In the genomic region with DNA sequence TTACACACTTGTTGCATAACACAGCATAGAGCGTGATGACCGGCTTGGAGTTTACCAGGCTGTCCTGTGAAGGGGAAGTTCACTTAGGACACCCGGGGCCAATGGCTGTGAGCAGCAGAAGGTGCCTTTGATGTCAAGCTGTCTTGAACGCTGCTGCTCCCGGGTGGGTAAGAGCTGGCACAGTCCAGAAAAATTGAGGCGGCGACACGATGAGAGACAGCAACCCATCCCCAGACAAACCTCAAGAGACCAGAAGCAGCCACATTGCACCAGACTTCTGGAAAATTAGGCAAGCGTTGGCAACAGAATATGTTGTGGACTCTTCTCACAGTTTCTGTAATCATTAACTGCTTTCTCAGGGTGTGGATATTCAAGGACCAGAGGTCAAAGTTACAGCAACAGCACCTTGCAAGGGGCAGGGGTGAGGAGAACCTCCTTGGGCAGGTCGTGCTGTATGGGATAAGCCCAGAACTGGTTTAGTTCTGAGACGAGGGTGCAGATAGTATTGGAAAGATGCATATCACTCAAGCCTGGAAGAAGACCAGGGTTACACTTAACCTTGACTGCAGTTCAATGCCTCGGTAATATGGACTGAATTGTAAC, we compare ENCODE assay signal across 18 cellular contexts. TPM values are rescaled to one million over a fixed set of nuclear protein-coding genes. Genes with fewer than 3 reads are reported as not detected.
DNase-seq lines count a peak whose midpoint lies in the region; ATAC-seq, FAIRE-seq and TF ChIP-seq lines count a peak whose summit lies in the region.
"Had no signal": no experiment of that assay in that cellular context is flagged by ENCODE, and none has a peak within 500 bp of the region (broad histone marks: within the 10 kb centered on the region; RNA-seq: fewer than 3 reads in every experiment).

No MANE protein-coding gene starts in this region.

- TF ChIP-seq EP300 in K562 (IDR thresholded peaks at IDR 0.05; ENCODE audit: low read length) (no peak), suprapubic skin (IDR thresholded peaks at IDR 0.05) (no peak)

- POLR2A ChIA-PET in K562 (lab: Yijun Ruan, JAX): interaction anchor here (0.7 kb wide), 1 partner anchor 62 kb away, joined by 4 read pairs; no protein-coding TSS in a partner anchor
- POLR2A ChIA-PET in activated CD4-positive, alpha-beta T cell treated with anti-CD3 and anti-CD28 coated beads for 36 hours (lab: Charles Lee): interaction anchor here (0.7 kb wide), 1 partner anchor 21 kb away, joined by 4 read pairs; no protein-coding TSS in a partner anchor

- H3K27ac Mint-ChIP-seq in activated T-cell treated with anti-CD3 and anti-CD28 coated beads, Interleukin-2, amount 50 U/mL, for 24 hours: no peak overlapping the region
- no peak overlapping the region for H3K27ac Mint-ChIP-seq in activated CD4-positive, alpha-beta T cell treated with anti-CD3 and anti-CD28 coated beads for 36 hours
- H3K27ac Mint-ChIP-seq: activated CD4-positive, alpha-beta memory T cell treated with anti-CD3 and anti-CD28 coated beads for 36 hours; activated naive CD4-positive, alpha-beta T cell treated with anti-CD3 and anti-CD28 coated beads, Interleukin-2, amount 50 U/mL, for 24 hours; T-cell had no signal

- H3K9me3 ChIP-seq in K562 (replicated peaks; ENCODE audit: control insufficient read depth, insufficient read depth, low read depth, low read length): no peaks in the 10 kb centered on the region
- H3K9me3 ChIP-seq in left lung: peaks cover 0 to 5% of the 10 kb centered on the region in 2 donors
- H3K9me3 ChIP-seq in suprapubic skin: peaks cover 4% of the 10 kb centered on the region

- no peak overlapping the region for H3K27ac ChIP-seq in K562 (ENCODE audit: extremely low read depth, low read depth, low read length)
- peak overlapping the region in 1 of 2 donors; percentile 91 for H3K27ac ChIP-seq in left lung
- H3K27ac ChIP-seq in suprapubic skin: no peak overlapping the region

- no peak overlapping the region for H3K9ac ChIP-seq in K562 (ENCODE audit: insufficient read depth in 1 of 2, low read depth in 2 of 2, low read length in 2 of 2)

- no TSS peak for BruUV-seq in K562 (replicated peaks; lab: Mats Ljungman, UMichigan)

- no peaks in the 10 kb centered on the region for H3K36me3 ChIP-seq in K562 (ENCODE audit: control insufficient read depth, insufficient read depth, low read length)
- H3K36me3 ChIP-seq in left lung: no peaks in the 10 kb centered on the region
- no peaks in the 10 kb centered on the region for H3K36me3 ChIP-seq in suprapubic skin

- no peak overlapping the region for H3K4me3 ChIP-seq in K562
- no peak overlapping the region for H3K4me3 ChIP-seq in left lung
- no peak overlapping the region for H3K4me3 ChIP-seq in suprapubic skin

- DNase-seq in Kasumi-1 (lab: John Stamatoyannopoulos, UW) (peak; percentile 37 to 55), K562 (ENCODE audit: extremely low read depth in 1 of 4, low spot score in 3 of 4) (no peak), left lung (peak; percentile 79 to 84), suprapubic skin (ENCODE audit: low spot score in 2 of 2) (peak; percentile 84 to 88)
- DNase-seq in stimulated activated CD4-positive, alpha-beta T cell treated with anti-CD3 and anti-CD28 coated beads, Interleukin-4, amount 100 ng/mL, for 1 hour: no peak
- no peak for DNase-seq in activated T-cell treated with anti-CD3 and anti-CD28 coated beads, Interleukin-2, amount 50 U/mL, for 24 hours
- no peak for DNase-seq in activated CD4-positive, alpha-beta T cell treated with anti-CD3 and anti-CD28 coated beads for 36 hours
- DNase-seq: activated CD4-positive, alpha-beta memory T cell treated with anti-CD3 and anti-CD28 coated beads for 36 hours; COR-L47; cortex of kidney; NCI-H1436; stimulated activated CD4-positive, alpha-beta T cell treated with anti-CD3 and anti-CD28 coated beads, Interleukin-2, amount 100 ng/mL, for 48 hours; stimulated activated naive CD8-positive, alpha-beta T cell treated with anti-CD3 and anti-CD28 coated beads, Interleukin-15, Interleukin-2, amounts not matched to agents 100 U/mL and 50 U/mL, for 24 hours had no signal

- no peaks in the 10 kb centered on the region for H4K20me1 ChIP-seq in K562 (replicated peaks; ENCODE audit: control insufficient read depth, insufficient read depth, low read length)

- TF ChIP-seq CTCF in K562 (IDR thresholded peaks at IDR 0.05 in 2 of 3, conservative IDR thresholded peaks at IDR 0.05 in 1 of 3; ENCODE audit: insufficient read depth in 2 of 3, low read depth in 1 of 3, low read length in 3 of 3) (no peak), left lung (IDR thresholded peaks at IDR 0.05) (no peak), suprapubic skin (IDR thresholded peaks at IDR 0.05) (no peak)

- H3K4me2 ChIP-seq in K562 (ENCODE audit: insufficient read depth, low read length): no peak overlapping the region

- H3K4me1 Mint-ChIP-seq in activated T-cell treated with anti-CD3 and anti-CD28 coated beads, Interleukin-2, amount 50 U/mL, for 24 hours (ENCODE audit: low read depth): peaks cover 7% of the 10 kb centered on the region
- peaks cover 3% of the 10 kb centered on the region for H3K4me1 Mint-ChIP-seq in activated CD4-positive, alpha-beta T cell treated with anti-CD3 and anti-CD28 coated beads for 36 hours

- in situ Hi-C loops in K562 (cut with MboI): loop anchor here (5.0 kb wide), 1 partner anchor 437 kb away; no protein-coding TSS in a partner anchor

- under 1% methylated on average over 12 of the region's 12 CpGs for WGBS in K562 (ENCODE audit: insufficient coverage, low coverage, missing lambda C conversion rate)
- WGBS in suprapubic skin: 51% methylated on average over 12 of the region's 12 CpGs

- peaks cover 3% of the 10 kb centered on the region for H3K9me3 Mint-ChIP-seq in activated T-cell treated with anti-CD3 and anti-CD28 coated beads, Interleukin-2, amount 50 U/mL, for 24 hours
- H3K9me3 Mint-ChIP-seq in activated CD4-positive, alpha-beta T cell treated with anti-CD3 and anti-CD28 coated beads for 36 hours (ENCODE audit: low read depth): peaks cover 6% of the 10 kb centered on the region
- H3K9me3 Mint-ChIP-seq: activated naive CD4-positive, alpha-beta T cell treated with anti-CD3 and anti-CD28 coated beads, Interleukin-2, amount 50 U/mL, for 24 hours; T-cell had no signal

- no peaks in the 10 kb centered on the region for H3K36me3 Mint-ChIP-seq in activated T-cell treated with anti-CD3 and anti-CD28 coated beads, Interleukin-2, amount 50 U/mL, for 24 hours (ENCODE audit: low read depth)
- H3K36me3 Mint-ChIP-seq in activated CD4-positive, alpha-beta T cell treated with anti-CD3 and anti-CD28 coated beads for 36 hours (ENCODE audit: low read depth): no peaks in the 10 kb centered on the region
- H3K36me3 Mint-ChIP-seq: activated CD4-positive, alpha-beta memory T cell treated with anti-CD3 and anti-CD28 coated beads for 36 hours; activated naive CD4-positive, alpha-beta T cell treated with anti-CD3 and anti-CD28 coated beads, Interleukin-2, amount 50 U/mL, for 24 hours; T-cell had no signal

- TF ChIP-seq POLR2A in K562 (conservative IDR thresholded peaks at IDR 0.05) (no peak), suprapubic skin (IDR thresholded peaks at IDR 0.05) (no peak)

- peak; percentile 15 for FAIRE-seq in K562 (lab: Jason Lieb, UNC)

- no peak for TF ChIP-seq RAD21 in K562 (CRISPR knock-in tag; conservative IDR thresholded peaks at IDR 0.05 in 1 of 2, IDR thresholded peaks at IDR 0.05 in 1 of 2)

- peaks cover 3 to 12% of the 10 kb centered on the region in 2 experiments; a peak in 3 of 5 replicates for H3K27me3 ChIP-seq in K562 (ENCODE audit: control insufficient read depth in 2 of 2, insufficient read depth in 2 of 2, low read length in 2 of 2)
- H3K27me3 ChIP-seq in left lung: peaks cover 0 to 16% of the 10 kb centered on the region in 2 donors
- H3K27me3 ChIP-seq in suprapubic skin: no peaks in the 10 kb centered on the region

- no peak overlapping the region for H2AFZ ChIP-seq in K562 (ENCODE audit: low read depth, low read length)

- intact Hi-C loops in K562 (cut with micrococcal nuclease) (no loop called here), left lung (cut with DNase I) (no loop called here)
- intact Hi-C loops in activated CD4-positive, alpha-beta T cell treated with anti-CD3 and anti-CD28 coated beads for 36 hours (cut with DNase I, micrococcal nuclease): no loop called here

- H3K4me1 ChIP-seq in K562 (replicated peaks in 1 of 2; ENCODE audit: control insufficient read depth in 2 of 2, insufficient read depth in 2 of 2, low read length in 2 of 2) (no peaks in the 10 kb centered on the region), left lung (peaks cover 0 to 44% of the 10 kb centered on the region in 2 donors), suprapubic skin (peaks cover 10% of the 10 kb centered on the region)

- CTCF ChIA-PET in K562 (lab: Yijun Ruan, JAX; ENCODE audit: low intra/inter-chr PET ratio): no interaction called here
- CTCF ChIA-PET in activated CD4-positive, alpha-beta T cell treated with anti-CD3 and anti-CD28 coated beads for 36 hours (lab: Charles Lee): interaction anchor here (1.0 kb wide), 1 partner anchor 43 kb away, joined by 3 read pairs; no protein-coding TSS in a partner anchor

- no peaks in the 10 kb centered on the region for H3K9me1 ChIP-seq in K562 (ENCODE audit: control insufficient read depth, insufficient read depth, low read length)

- peaks cover 24% of the 10 kb centered on the region for H3K27me3 Mint-ChIP-seq in activated T-cell treated with anti-CD3 and anti-CD28 coated beads, Interleukin-2, amount 50 U/mL, for 24 hours
- H3K27me3 Mint-ChIP-seq in activated CD4-positive, alpha-beta T cell treated with anti-CD3 and anti-CD28 coated beads for 36 hours: peaks cover 6% of the 10 kb centered on the region

- ATAC-seq in K562 (no peak), left lung (peak; percentile 74), HG02571 (IDR thresholded peaks at IDR 0.05; ENCODE audit: unreplicated experiment) (no peak)
- ATAC-seq in activated CD4-positive, alpha-beta T cell treated with anti-CD3 and anti-CD28 coated beads for 36 hours: no peak
- ATAC-seq: stimulated activated naive CD8-positive, alpha-beta T cell treated with anti-CD3 and anti-CD28 coated beads, Interleukin-15, Interleukin-2, amounts not matched to agents 100 U/mL and 50 U/mL, for 24 hours; T-cell had no signal

- no peak overlapping the region for H3K4me3 Mint-ChIP-seq in activated T-cell treated with anti-CD3 and anti-CD28 coated beads, Interleukin-2, amount 50 U/mL, for 24 hours
- H3K4me3 Mint-ChIP-seq in activated CD4-positive, alpha-beta T cell treated with anti-CD3 and anti-CD28 coated beads for 36 hours: no peak overlapping the region
- H3K4me3 Mint-ChIP-seq: activated CD4-positive, alpha-beta memory T cell treated with anti-CD3 and anti-CD28 coated beads for 36 hours; activated naive CD4-positive, alpha-beta T cell treated with anti-CD3 and anti-CD28 coated beads, Interleukin-2, amount 50 U/mL, for 24 hours; T-cell had no signal

- H3K79me2 ChIP-seq in K562 (ENCODE audit: control insufficient read depth, insufficient read depth, low read length): no peaks in the 10 kb centered on the region

RNA-seq across cellular contexts. Expression of a gene that starts 10.1 kb away (rescaled TPM):
- total RNA-seq in K562 (2011; cell fraction: chromatin; rRNA removed; ENCODE audit: low replicate concordance): not detected in 2 replicates
- not detected in 2 replicates for total RNA-seq in K562 (2011; cell fraction: nucleolus; rRNA removed)
- total RNA-seq in K562 (2011; cell fraction: nucleoplasm; rRNA removed): not detected in 2 replicates
- total RNA-seq in K562 (2014; rRNA removed) (not detected in 2 replicates), K562 (2014; rRNA removed; fragmentation: Illumina TruSeq; extraction: Trizol) (not detected in 2 replicates), K562 (2015; rRNA removed; fragmentation: Illumina TruSeq; extraction: Trizol) (not detected in 2 replicates), K562 (2021) (not detected in 2 replicates), left lung (not detected), suprapubic skin (not detected)
- polyA plus RNA-seq in K562 (2011; rRNA removed) (not detected in 2 replicates), K562 (2014; fragmentation: Illumina TruSeq; extraction: Trizol) (not detected in 2 replicates), K562 (2014; fragmentation: Nextera tagmentation; extraction: Ambion mirVana) (not detected), K562 (2014; rRNA removed) (not detected in 2 replicates)
- polyA plus RNA-seq in K562 (2011; cell fraction: cytosol; rRNA removed): not detected in 2 replicates
- not detected in 2 replicates for polyA plus RNA-seq in K562 (2011; cell fraction: nucleus; rRNA removed)
- not detected in 2 replicates for polyA plus RNA-seq in K562 (2012)
- polyA minus RNA-seq in K562 (2011; rRNA and poly(A)+ RNA removed): not detected in 2 replicates
- polyA minus RNA-seq in K562 (2011; cell fraction: cytosol; rRNA and poly(A)+ RNA removed): not detected in 2 replicates
- not detected in 2 replicates for polyA minus RNA-seq in K562 (2011; cell fraction: nucleus; rRNA and poly(A)+ RNA removed)
- not detected for total RNA-seq in activated CD4-positive, alpha-beta T cell treated with anti-CD3 and anti-CD28 coated beads for 36 hours
- total RNA-seq: activated CD4-positive, alpha-beta memory T cell treated with anti-CD3 and anti-CD28 coated beads for 36 hours; lung microvascular endothelial cell; osteoblast; T-cell had no signal

RNA-seq across cellular contexts. Expression of a gene that starts 30.0 kb away (rescaled TPM):
- 2.3 and 5.9 TPM in 2 replicates for total RNA-seq in K562 (2011; cell fraction: chromatin; rRNA removed; ENCODE audit: low replicate concordance)
- 2.6 and 5.5 TPM in 2 replicates for total RNA-seq in K562 (2011; cell fraction: nucleolus; rRNA removed)
- total RNA-seq in K562 (2011; cell fraction: nucleoplasm; rRNA removed): 2.8 and 3.6 TPM in 2 replicates
- total RNA-seq in K562 (2014; rRNA removed) (0.33 and 0.41 TPM in 2 replicates), K562 (2014; rRNA removed; fragmentation: Illumina TruSeq; extraction: Trizol) (not detected in 2 replicates), K562 (2015; rRNA removed; fragmentation: Illumina TruSeq; extraction: Trizol) (0.30 and 0.33 TPM in 2 replicates), K562 (2021) (0.29 and 1.2 TPM in 2 replicates), left lung (10 to 100 TPM; 18.5 to 23.9 TPM), suprapubic skin (10 to 100 TPM in 1 of 4 donors, 1 to 10 TPM in 3; 1.8 to 39.6 (median 6.2) TPM)
- polyA plus RNA-seq in K562 (2011; rRNA removed) (0.28 and 0.57 TPM in 2 replicates), K562 (2014; fragmentation: Illumina TruSeq; extraction: Trizol) (0.30 TPM in 1 of 2 replicates, not detected in the other), K562 (2014; fragmentation: Nextera tagmentation; extraction: Ambion mirVana) (not detected), K562 (2014; rRNA removed) (0.84 and 1.8 TPM in 2 replicates)
- 0.72 and 1.2 TPM in 2 replicates for polyA plus RNA-seq in K562 (2011; cell fraction: cytosol; rRNA removed)
- 3.7 and 14.1 TPM in 2 replicates for polyA plus RNA-seq in K562 (2011; cell fraction: nucleus; rRNA removed)
- 0.76 and 1.1 TPM in 2 replicates for polyA plus RNA-seq in K562 (2012)
- polyA minus RNA-seq in K562 (2011; rRNA and poly(A)+ RNA removed): 0.30 and 0.53 TPM in 2 replicates
- polyA minus RNA-seq in K562 (2011; cell fraction: cytosol; rRNA and poly(A)+ RNA removed): 1.4 TPM in 1 of 2 replicates, not detected in the other
- 1.8 and 6.3 TPM in 2 replicates for polyA minus RNA-seq in K562 (2011; cell fraction: nucleus; rRNA and poly(A)+ RNA removed)
- 1 to 10 TPM; 4.5 to 5.0 TPM for total RNA-seq in activated CD4-positive, alpha-beta T cell treated with anti-CD3 and anti-CD28 coated beads for 36 hours

RNA-seq across cellular contexts. Expression of a gene that starts 58.1 kb away (rescaled TPM):
- total RNA-seq in K562 (2011; cell fraction: chromatin; rRNA removed; ENCODE audit: low replicate concordance): not detected in 2 replicates
- not detected in 2 replicates for total RNA-seq in K562 (2011; cell fraction: nucleolus; rRNA removed)
- not detected in 2 replicates for total RNA-seq in K562 (2011; cell fraction: nucleoplasm; rRNA removed)
- total RNA-seq in K562 (2014; rRNA removed) (not detected in 2 replicates), K562 (2014; rRNA removed; fragmentation: Illumina TruSeq; extraction: Trizol) (not detected in 2 replicates), K562 (2015; rRNA removed; fragmentation: Illumina TruSeq; extraction: Trizol) (not detected in 2 replicates), K562 (2021) (not detected in 2 replicates), left lung (not detected), suprapubic skin (not detected)
- polyA plus RNA-seq in K562 (2011; rRNA removed) (not detected in 2 replicates), K562 (2014; fragmentation: Illumina TruSeq; extraction: Trizol) (not detected in 2 replicates), K562 (2014; fragmentation: Nextera tagmentation; extraction: Ambion mirVana) (not detected), K562 (2014; rRNA removed) (not detected in 2 replicates)
- not detected in 2 replicates for polyA plus RNA-seq in K562 (2011; cell fraction: cytosol; rRNA removed)
- polyA plus RNA-seq in K562 (2011; cell fraction: nucleus; rRNA removed): not detected in 2 replicates
- polyA plus RNA-seq in K562 (2012): 0.33 and 0.72 TPM in 2 replicates
- polyA minus RNA-seq in K562 (2011; rRNA and poly(A)+ RNA removed): not detected in 2 replicates
- polyA minus RNA-seq in K562 (2011; cell fraction: cytosol; rRNA and poly(A)+ RNA removed): not detected in 2 replicates
- polyA minus RNA-seq in K562 (2011; cell fraction: nucleus; rRNA and poly(A)+ RNA removed): not detected in 2 replicates
- total RNA-seq in activated CD4-positive, alpha-beta T cell treated with anti-CD3 and anti-CD28 coated beads for 36 hours: not detected
- total RNA-seq: activated CD4-positive, alpha-beta memory T cell treated with anti-CD3 and anti-CD28 coated beads for 36 hours; lung microvascular endothelial cell; osteoblast; T-cell had no signal

Comparison
In these comparisons a context has a peak if more than half of its experiments do, and no peak if none do; other contexts are left out.
1. DNase-seq: peak in Kasumi-1 (2 of 2), left lung (2 of 2) and suprapubic skin (2 of 2); none in K562 (0 of 4), stimulated activated CD4-positive, alpha-beta T cell treated with anti-CD3 and anti-CD28 coated beads, Interleukin-4, amount 100 ng/mL, for 1 hour (single experiment), activated T-cell treated with anti-CD3 and anti-CD28 coated beads, Interleukin-2, amount 50 U/mL, for 24 hours (single experiment) and activated CD4-positive, alpha-beta T cell treated with anti-CD3 and anti-CD28 coated beads for 36 hours (single experiment).